Comparison of ENCODE assay signal across 10 cellular contexts in the genomic region with DNA sequence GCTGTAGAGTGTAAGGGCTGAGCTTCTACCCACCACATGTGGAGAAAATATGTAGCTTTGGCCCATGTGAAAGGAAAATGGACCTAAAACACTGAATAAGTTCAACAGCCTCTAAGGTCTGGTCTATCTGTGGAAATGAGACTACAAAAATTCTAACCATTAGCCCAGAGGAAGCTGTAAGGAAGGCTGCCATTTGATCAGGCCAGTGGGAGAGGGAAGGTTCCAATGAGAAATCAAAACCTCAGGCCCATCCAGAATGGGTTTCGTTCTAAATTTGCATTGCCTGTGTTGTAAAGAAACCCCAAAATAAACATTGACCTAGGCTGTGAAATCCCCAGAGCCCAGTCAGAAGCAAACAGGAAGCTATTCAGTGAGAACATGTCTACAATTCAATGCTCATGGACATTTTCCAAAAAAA.
A peak's percentile ranks its signal among the peaks of the same experiment; 100 is the strongest.
DNase-seq lines count a peak whose midpoint lies in the region; ATAC-seq and TF ChIP-seq lines count a peak whose summit lies in the region.
"Had no signal": no experiment of that assay in that cellular context is flagged by ENCODE, and none has a peak within 500 bp of the region (broad histone marks: within the 10 kb centered on the region; RNA-seq: fewer than 3 reads in every experiment).

No MANE protein-coding gene starts in this region.

- H2BK12ac ChIP-seq in neuronal stem cell (ENCODE audit: low read length): no peak overlapping the region

- no peak for TF ChIP-seq CTCF in GM13976 (IDR thresholded peaks at IDR 0.05; ENCODE audit: borderline replicate concordance, control extremely low read depth, extremely low read depth, insufficient read depth, missing control alignments)
- TF ChIP-seq CTCF in tibial nerve (IDR thresholded peaks at IDR 0.05): no peak
- no peak for TF ChIP-seq CTCF in lower leg skin (IDR thresholded peaks at IDR 0.05)

- WGBS in tibial nerve, 2 donors: 0 to 13% methylated on average over 1 of the region's 1 CpG
- WGBS in lower leg skin, 2 donors: 9 to 33% methylated on average over 1 of the region's 1 CpG
- no CpG with 5 or more reads among the region's 1 CpG for WGBS in neuronal stem cell (ENCODE audit: extremely low coverage in 2 of 2, insufficient read length in 2 of 2, insufficient replicate concordance in 1 of 2), 2 donors

- H3K36me3 ChIP-seq in tibial nerve (no peaks in the 10 kb centered on the region), neuronal stem cell (replicated peaks in 1 of 2; ENCODE audit: control insufficient read depth in 2 of 2, insufficient read depth in 2 of 2, low read length in 2 of 2) (no peaks in the 10 kb centered on the region)

- no peak overlapping the region for H3K4me2 ChIP-seq in neuronal stem cell (ENCODE audit: insufficient read depth, low read length, poor library complexity, severe bottlenecking)
- H3K4me2 ChIP-seq: KMS-11 had no signal

- DNase-seq in GM13976 (ENCODE audit: low spot score) (peak; percentile 58), astrocyte of the hippocampus (ENCODE audit: low read depth, low spot score) (peak; percentile 41), myocyte (ENCODE audit: low read depth) (peak; percentile 49), tibial nerve (ENCODE audit: low spot score in 2 of 2) (no peak), lower leg skin (ENCODE audit: low spot score in 2 of 2) (no peak), neuronal stem cell (ENCODE audit: low spot score) (no peak), HCEC 1CT (no peak)
- DNase-seq: activated naive CD8-positive, alpha-beta T cell treated with anti-CD3 and anti-CD28 coated beads, Interleukin-2, amount 10 ng/mL, durations not matched to agents 7 days and 5 days had no signal

- no peak overlapping the region for H3K14ac ChIP-seq in neuronal stem cell (ENCODE audit: low read length)

- H2BK5ac ChIP-seq in neuronal stem cell (ENCODE audit: low read length): no peak overlapping the region

- H3K18ac ChIP-seq in neuronal stem cell (ENCODE audit: low read length): no peak overlapping the region

- H3K9me3 ChIP-seq in tibial nerve: no peaks in the 10 kb centered on the region
- H3K9me3 ChIP-seq in neuronal stem cell (replicated peaks in 1 of 2; ENCODE audit: control insufficient read depth in 2 of 2, insufficient read depth in 1 of 2, low read depth in 1 of 2, low read length in 2 of 2): no peaks in the 10 kb centered on the region

- no peak overlapping the region for H3K4ac ChIP-seq in neuronal stem cell (ENCODE audit: low read length)

- no peak overlapping the region for H2AK5ac ChIP-seq in neuronal stem cell (ENCODE audit: low read depth, low read length)

- TF ChIP-seq EP300 in tibial nerve (IDR thresholded peaks at IDR 0.05): no peak

- no peak overlapping the region for H2BK15ac ChIP-seq in neuronal stem cell (ENCODE audit: low read length)

- peak overlapping the region in 1 of 4 donors; percentile 46 for H3K27ac ChIP-seq in tibial nerve
- H3K27ac ChIP-seq in neuronal stem cell (replicated peaks; ENCODE audit: low read length): no peak overlapping the region
- H3K27ac ChIP-seq: KMS-11 had no signal

- H3K4me1 ChIP-seq in tibial nerve: peaks cover 0 to 9% (median 0%) of the 10 kb centered on the region in 4 donors
- H3K4me1 ChIP-seq in neuronal stem cell (ENCODE audit: control insufficient read depth in 2 of 2, insufficient read depth in 1 of 2, low read depth in 1 of 2, low read length in 2 of 2): no peaks in the 10 kb centered on the region

- no peak overlapping the region for H3K23ac ChIP-seq in neuronal stem cell (ENCODE audit: low read depth, low read length, poor library complexity)

- no peaks in the 10 kb centered on the region for H3K27me3 ChIP-seq in tibial nerve
- no peaks in the 10 kb centered on the region for H3K27me3 ChIP-seq in neuronal stem cell (ENCODE audit: control insufficient read depth in 3 of 3, insufficient read depth in 3 of 3, low read depth in 1 of 3, low read length in 3 of 3)

- H2BK120ac ChIP-seq in neuronal stem cell (ENCODE audit: low read depth, low read length): no peak overlapping the region

- in situ Hi-C loops in GM13976 (cut with MboI; ENCODE audit: low sequenced_read_pairs, unreplicated experiment): no loop called here

- peak; percentile 86 for ATAC-seq in HG02610 (IDR thresholded peaks at IDR 0.05; ENCODE audit: unreplicated experiment)

- no peak overlapping the region for H2AFZ ChIP-seq in neuronal stem cell (ENCODE audit: low read length)

- no peak overlapping the region for H3K9ac ChIP-seq in neuronal stem cell (ENCODE audit: low read depth, low read length, poor library complexity)
- H3K9ac ChIP-seq: KMS-11 had no signal

- no peak overlapping the region for H3K4me3 ChIP-seq in tibial nerve
- H3K4me3 ChIP-seq in lower leg skin (ENCODE audit: low read depth, poor library complexity, severe bottlenecking): no peak overlapping the region
- H3K4me3 ChIP-seq in neuronal stem cell (ENCODE audit: low read length in 2 of 2): no peak overlapping the region

- H3K79me1 ChIP-seq in neuronal stem cell (ENCODE audit: low read depth, low read length): no peaks in the 10 kb centered on the region

- H4K8ac ChIP-seq in neuronal stem cell (ENCODE audit: low read depth, low read length): no peak overlapping the region

- intact Hi-C loops in lower leg skin (cut with DNase I; ENCODE audit: low total_unique reads): no loop called here

- TF ChIP-seq POLR2A in tibial nerve (IDR thresholded peaks at IDR 0.05) (no peak), lower leg skin (IDR thresholded peaks at IDR 0.05) (no peak)

- H4K91ac ChIP-seq in neuronal stem cell (ENCODE audit: low read depth, low read length, poor library complexity): no peak overlapping the region

Comparison
In these comparisons a context has a peak if more than half of its experiments do, and no peak if none do; other contexts are left out.
1. DNase-seq: peak in GM13976 (single experiment), astrocyte of the hippocampus (single experiment) and myocyte (single experiment); none in tibial nerve (0 of 2), lower leg skin (0 of 2), neuronal stem cell (single experiment) and HCEC 1CT (single experiment).